In the genomic region with DNA sequence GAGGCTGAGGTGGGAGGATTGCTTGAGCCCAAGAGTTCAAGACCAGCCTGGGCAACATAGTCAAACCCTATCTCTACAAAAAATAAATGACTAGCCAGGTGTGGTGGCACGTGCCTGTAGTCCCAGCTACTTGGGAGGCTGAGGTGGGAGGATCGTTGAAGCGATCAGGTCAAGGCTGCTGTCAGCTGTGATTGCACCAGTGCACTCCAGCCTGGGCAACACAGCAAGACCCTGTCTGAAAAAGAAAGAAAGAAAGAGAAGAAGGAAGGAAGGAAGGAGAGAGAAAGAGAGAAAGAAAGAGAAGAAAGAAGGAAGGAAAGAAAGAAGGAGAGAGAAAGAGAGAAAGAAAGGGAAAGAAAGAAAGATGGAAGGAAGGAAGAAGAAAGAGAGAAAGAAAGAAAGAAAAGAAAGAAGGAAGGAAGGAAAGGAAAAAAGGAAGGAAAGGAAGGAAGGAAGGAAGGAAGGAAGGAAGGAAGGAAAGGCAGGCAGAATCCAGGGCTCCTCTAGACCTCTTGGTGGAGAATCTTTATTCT, we compare ENCODE assay signal across 1 cellular context.
TF ChIP-seq lines count a peak whose summit lies in the region.

No MANE protein-coding gene starts in this region.

TF ChIP-seq in HEK293, 187 proteins besides CTCF, POLR2A, EP300 and RAD21 (continued from another document):
- no peak for TF ChIP-seq ZFP3 (tag by site-specific recombination; IDR thresholded peaks at IDR 0.05; ENCODE audit: low read depth)
- no peak for TF ChIP-seq ZNF2 (tag by site-specific recombination; IDR thresholded peaks at IDR 0.05)
